ENCODE assay signal across 1 cellular context in genomic region chr2:85525567-85525966, GRCh38.
TF ChIP-seq lines count a peak whose summit lies in the region.

No MANE protein-coding gene starts in this region.

TF ChIP-seq in GM23338, 12 proteins besides CTCF, POLR2A, EP300 and RAD21:
- no peak for TF ChIP-seq NANOG (IDR thresholded peaks at IDR 0.05; ENCODE audit: borderline replicate concordance)
- no peak for TF ChIP-seq JUNB (IDR thresholded peaks at IDR 0.05; ENCODE audit: unreplicated experiment)
- TF ChIP-seq ZNF331 (CRISPR knock-in tag; IDR thresholded peaks at IDR 0.05; ENCODE audit: low read depth) = no peak
